8 cellular contexts compared by ENCODE assay signal in the genomic region with DNA sequence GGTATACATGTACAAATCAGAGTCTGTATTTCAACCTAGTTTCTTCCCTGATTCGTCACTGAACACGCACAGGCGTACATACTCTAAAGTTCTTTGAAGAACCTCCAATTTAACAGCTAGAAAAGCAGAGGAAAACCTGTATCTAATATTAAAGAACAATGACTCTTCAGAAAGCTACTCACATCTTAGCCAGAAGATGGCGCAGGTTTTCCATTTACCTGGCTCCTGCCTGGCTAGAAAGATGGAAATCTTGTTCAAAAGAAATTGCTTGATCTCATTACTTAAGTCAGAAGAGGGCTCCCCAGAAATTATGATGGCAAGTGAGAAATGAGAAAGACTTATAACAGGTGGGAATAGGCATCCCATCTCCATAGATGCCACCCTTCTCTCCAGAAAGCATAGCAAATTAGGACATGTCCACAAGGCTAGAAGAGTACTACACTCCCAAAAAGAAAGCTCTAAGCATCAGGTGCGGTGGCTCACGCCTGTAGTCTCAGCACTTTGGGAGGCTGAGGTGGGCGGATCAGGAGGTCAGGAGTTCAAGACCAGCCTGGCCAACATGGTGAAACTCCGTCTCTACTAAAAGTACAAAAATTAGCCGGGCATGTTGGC. TPM values are rescaled to one million over a fixed set of nuclear protein-coding genes. Genes with fewer than 3 reads are reported as not detected.
DNase-seq lines count a peak whose midpoint lies in the region; ATAC-seq and TF ChIP-seq lines count a peak whose summit lies in the region.

No MANE protein-coding gene starts in this region.

- ATAC-seq in CD4-positive, CD25-positive, alpha-beta regulatory T cell (ENCODE audit: low read depth in 2 of 2), result no peak
- peak; percentile 59 for ATAC-seq in GM18861 (IDR thresholded peaks at IDR 0.05; ENCODE audit: unreplicated experiment)
- ATAC-seq in GM18907 (IDR thresholded peaks at IDR 0.05; ENCODE audit: unreplicated experiment), result no peak

- peaks cover 7% of the 10 kb centered on the region for H3K27me3 Mint-ChIP-seq in CD4-positive, CD25-positive, alpha-beta regulatory T cell

- peak; percentile 2 to 45 (median 43) for DNase-seq in CD4-positive, CD25-positive, alpha-beta regulatory T cell
- DNase-seq in NCI-H2107 (lab: John Stamatoyannopoulos, UW) (peak; percentile 74), fibroblast of lung (ENCODE audit: low read depth in 2 of 2) (peak; percentile 27 to 65), ovary (peak in 1 of 5 donors; percentile 22), cortex of kidney (lab: John Stamatoyannopoulos, UW) (no peak)
- DNase-seq in activated CD4-positive, alpha-beta T cell treated with anti-CD3 and anti-CD28 coated beads for 48 hours, result peak; percentile 44

- H3K4me1 Mint-ChIP-seq in CD4-positive, CD25-positive, alpha-beta regulatory T cell, result no peaks in the 10 kb centered on the region

- 47 to 49% (median 49%) methylated on average over 9 of the region's 9 CpGs for WGBS in ovary, 3 donors

- H3K4me1 ChIP-seq in CD4-positive, CD25-positive, alpha-beta regulatory T cell (ENCODE audit: control insufficient read depth, insufficient read depth, low read length, poor library complexity, severe bottlenecking), result no peaks in the 10 kb centered on the region
- H3K4me1 ChIP-seq in fibroblast of lung (ENCODE audit: control insufficient read depth, extremely low read depth, insufficient read depth, low read length) (no peaks in the 10 kb centered on the region), ovary (ENCODE audit: insufficient read depth) (no peaks in the 10 kb centered on the region)

- peak; percentile 66 to 76 for TF ChIP-seq CTCF in fibroblast of lung (conservative IDR thresholded peaks at IDR 0.05 in 1 of 2, IDR thresholded peaks at IDR 0.05 in 1 of 2; ENCODE audit: low read depth in 1 of 2, low read length in 2 of 2)
- TF ChIP-seq CTCF in ovary (IDR thresholded peaks at IDR 0.05), result peak in 2 of 3 donors; percentile 28 to 31

- H3K36me3 Mint-ChIP-seq in CD4-positive, CD25-positive, alpha-beta regulatory T cell, result no peaks in the 10 kb centered on the region

- no peak for TF ChIP-seq POLR2A in ovary (IDR thresholded peaks at IDR 0.05)

- no peaks in the 10 kb centered on the region for H3K9me3 Mint-ChIP-seq in CD4-positive, CD25-positive, alpha-beta regulatory T cell

- no peaks in the 10 kb centered on the region for H3K36me3 ChIP-seq in CD4-positive, CD25-positive, alpha-beta regulatory T cell (ENCODE audit: control insufficient read depth, insufficient read depth, low read length)
- no peaks in the 10 kb centered on the region for H3K36me3 ChIP-seq in fibroblast of lung (ENCODE audit: control insufficient read depth, insufficient read depth, low read length)
- no peaks in the 10 kb centered on the region for H3K36me3 ChIP-seq in ovary

- no peaks in the 10 kb centered on the region for H4K20me1 ChIP-seq in fibroblast of lung (ENCODE audit: control insufficient read depth, extremely low read depth, insufficient read depth, low read length)

- H3K27ac Mint-ChIP-seq in CD4-positive, CD25-positive, alpha-beta regulatory T cell, result no peak overlapping the region

- H3K4me3 ChIP-seq in CD4-positive, CD25-positive, alpha-beta regulatory T cell (ENCODE audit: low read depth, low read length), result no peak overlapping the region
- H3K4me3 ChIP-seq in fibroblast of lung (replicated peaks in 1 of 4; ENCODE audit: control extremely low read depth in 1 of 4, insufficient read depth in 1 of 4, low read depth in 3 of 4, low read length in 4 of 4) (no peak overlapping the region), ovary (no peak overlapping the region)

- no peak for TF ChIP-seq EP300 in ovary (IDR thresholded peaks at IDR 0.05)

- intact Hi-C loops in ovary (cut with DNase I), result loop anchor here (5.0 to 10.0 kb wide), 4 partner anchors 229 to 572 kb away; no protein-coding TSS in a partner anchor

- no peaks in the 10 kb centered on the region for H3K79me2 ChIP-seq in fibroblast of lung (ENCODE audit: control insufficient read depth, insufficient read depth, low read length)

- H3K4me3 Mint-ChIP-seq in CD4-positive, CD25-positive, alpha-beta regulatory T cell, result no peak overlapping the region

- H3K9me3 ChIP-seq in CD4-positive, CD25-positive, alpha-beta regulatory T cell (ENCODE audit: control insufficient read depth in 2 of 2, low read length in 2 of 2), result no peaks in the 10 kb centered on the region
- H3K9me3 ChIP-seq in fibroblast of lung (ENCODE audit: control insufficient read depth, insufficient read depth, low read depth, low read length) (no peaks in the 10 kb centered on the region), ovary (no peaks in the 10 kb centered on the region)

- H3K27ac ChIP-seq in CD4-positive, CD25-positive, alpha-beta regulatory T cell (ENCODE audit: insufficient read depth, low read length, poor library complexity, severe bottlenecking), result no peak overlapping the region
- H3K27ac ChIP-seq in fibroblast of lung (ENCODE audit: insufficient read depth, low read length) (no peak overlapping the region), ovary (no peak overlapping the region)

- H3K4me2 ChIP-seq in fibroblast of lung (ENCODE audit: extremely low read depth, insufficient read depth, low read length), result no peak overlapping the region

- no peaks in the 10 kb centered on the region for H3K27me3 ChIP-seq in CD4-positive, CD25-positive, alpha-beta regulatory T cell (ENCODE audit: control insufficient read depth, insufficient read depth, low read length)
- H3K27me3 ChIP-seq in fibroblast of lung (ENCODE audit: control insufficient read depth, insufficient read depth, low read length) (no peaks in the 10 kb centered on the region), ovary (no peaks in the 10 kb centered on the region)

- no peak overlapping the region for H2AFZ ChIP-seq in fibroblast of lung (ENCODE audit: low read length)

- H3K9ac ChIP-seq in fibroblast of lung (ENCODE audit: insufficient read depth, low read length), result no peak overlapping the region

RNA-seq across cellular contexts. Expression of a gene that starts 19.0 kb away (rescaled TPM):
- not detected for total RNA-seq in CD4-positive, CD25-positive, alpha-beta regulatory T cell
- polyA plus RNA-seq in CD4-positive, CD25-positive, alpha-beta regulatory T cell, result not detected
- total RNA-seq in fibroblast of lung (0.17 and 0.26 TPM in 2 replicates), ovary (under 1 TPM in 4 of 7 donors, not detected in 3; 0.10 to 0.61 (median 0.41) TPM)
- polyA plus RNA-seq in fibroblast of lung (0.08 TPM in 1 of 2 replicates, not detected in the other), ovary (under 1 TPM; 0.05 to 0.52 TPM)
- 0.08 TPM in 1 of 2 replicates, not detected in the other for polyA plus RNA-seq in fibroblast of lung (2012)
- polyA minus RNA-seq in fibroblast of lung (ENCODE audit: low replicate concordance), result not detected in 2 replicates
